In genomic region chr12:38886931-38887330, GRCh38 we compare ENCODE assay signal across 27 cellular contexts.
"Had no signal": no experiment of that assay in that cellular context is flagged by ENCODE, and none has a peak within 500 bp of the region (broad histone marks: within the 10 kb centered on the region; RNA-seq: fewer than 3 reads in every experiment).

No MANE protein-coding gene starts in this region.

- H3K9me3 Mint-ChIP-seq: type B pancreatic cell had no signal

- H3K4me3 Mint-ChIP-seq: natural killer cell treated with Interleukin-12 subunit alpha and Interleukin-12 subunit beta and Interleukin-15 and Interleukin-18, amount 100 ng/mL, for 72 hours; neural progenitor cell; stimulated activated effector memory CD8-positive, alpha-beta T cell treated with anti-CD3 and anti-CD28 coated beads, Interleukin-12 subunit alpha, Interleukin-12 subunit beta, amount 100 ng/mL, for 72 hours; type B pancreatic cell had no signal

- H3K27me3 Mint-ChIP-seq: natural killer cell treated with Interleukin-12 subunit alpha and Interleukin-12 subunit beta and Interleukin-15 and Interleukin-18, amount 100 ng/mL, for 72 hours; type B pancreatic cell had no signal

- H3K4me3 ChIP-seq: heart right ventricle, left lung, lung, neural progenitor cell, ovary, psoas muscle, suprapubic skin, thyroid gland had no signal

- H3K9ac ChIP-seq: neural progenitor cell had no signal

- DNase-seq: cortex of kidney; effector memory CD4-positive, alpha-beta T cell; heart right ventricle; hypothalamus; left lung; mesenchymal stem cell; midbrain; nucleus accumbens; ovary; psoas muscle; retina; small intestine; stimulated activated CD4-positive, alpha-beta T cell treated with anti-CD3 and anti-CD28 coated beads, Interleukin-4, amount 100 ng/mL, for 1 hour; stimulated activated CD8-positive, alpha-beta memory T cell treated with anti-CD3 and anti-CD28 coated beads, Interleukin-4, amount 100 ng/mL, for 48 hours; stimulated activated naive CD8-positive, alpha-beta T cell treated with anti-CD3 and anti-CD28 coated beads, Interleukin-15, Interleukin-2, amounts not matched to agents 100 U/mL and 50 U/mL, for 24 hours; thyroid gland had no signal

- H3K36me3 ChIP-seq: heart right ventricle, left lung, neural progenitor cell, ovary, suprapubic skin, thyroid gland had no signal

- H3K36me3 Mint-ChIP-seq: natural killer cell treated with Interleukin-12 subunit alpha and Interleukin-12 subunit beta and Interleukin-15 and Interleukin-18, amount 100 ng/mL, for 72 hours; stimulated activated effector memory CD8-positive, alpha-beta T cell treated with anti-CD3 and anti-CD28 coated beads, Interleukin-12 subunit alpha, Interleukin-12 subunit beta, amount 100 ng/mL, for 72 hours; type B pancreatic cell had no signal

- FAIRE-seq: endometrium, frontal cortex, islet of Langerhans, small intestine, urothelium cell line had no signal

- ATAC-seq: esophagus mucosa; left lung; natural killer cell treated with Interleukin-12 subunit alpha and Interleukin-12 subunit beta and Interleukin-15 and Interleukin-18, amount 100 ng/mL, for 72 hours; psoas muscle; stimulated activated effector memory CD8-positive, alpha-beta T cell treated with anti-CD3 and anti-CD28 coated beads, Interleukin-12 subunit alpha, Interleukin-12 subunit beta, amount 100 ng/mL, for 72 hours; stimulated activated naive CD8-positive, alpha-beta T cell treated with anti-CD3 and anti-CD28 coated beads, Interleukin-15, Interleukin-2, amounts not matched to agents 100 U/mL and 50 U/mL, for 24 hours had no signal

- H3K27ac ChIP-seq: heart right ventricle, left lung, neural progenitor cell, ovary, psoas muscle, suprapubic skin, thyroid gland had no signal

- H3K27me3 ChIP-seq: heart right ventricle, left lung, neural progenitor cell, ovary, suprapubic skin, thyroid gland had no signal

- H3K4me2 ChIP-seq: neural progenitor cell had no signal

- H3K4me1 Mint-ChIP-seq: neural progenitor cell had no signal

- H2AFZ ChIP-seq: neural progenitor cell had no signal

- H3K9me3 ChIP-seq: left lung, ovary, psoas muscle, suprapubic skin, thyroid gland had no signal

- H3K4me1 ChIP-seq: neural progenitor cell, psoas muscle had no signal
